Comparison of ENCODE assay signal across 8 cellular contexts in genomic region chr12:119682635-119683340, GRCh38. TPM values are rescaled to one million over a fixed set of nuclear protein-coding genes. Genes with fewer than 3 reads are reported as not detected.
DNase-seq lines count a peak whose midpoint lies in the region; ATAC-seq, FAIRE-seq and TF ChIP-seq lines count a peak whose summit lies in the region.

No MANE protein-coding gene starts in this region.

- H3K27ac Mint-ChIP-seq in activated CD8-positive, alpha-beta T cell treated with anti-CD3 and anti-CD28 coated beads, Interleukin-2, amount 10 ng/mL, durations not matched to agents 7 days and 5 days = peak overlapping the region; percentile 77

- peaks cover 59% of the 10 kb centered on the region for H3K36me3 ChIP-seq in neutrophil

- TF ChIP-seq CTCF in neutrophil (IDR thresholded peaks at IDR 0.05) (no peak), omental fat pad (IDR thresholded peaks at IDR 0.05) (no peak)

- DNase-seq in GM18507 (ENCODE audit: extremely low spot score, insufficient read length, low read depth) (no peak), hippocampal formation (lab: John Stamatoyannopoulos, UW) (no peak), GM19240 (ENCODE audit: insufficient read length, low spot score) (no peak), omental fat pad (ENCODE audit: low spot score) (no peak)
- DNase-seq in activated CD8-positive, alpha-beta T cell treated with anti-CD3 and anti-CD28 coated beads, Interleukin-2, amount 10 ng/mL, durations not matched to agents 7 days and 5 days = no peak

- H3K4me1 Mint-ChIP-seq in activated CD8-positive, alpha-beta T cell treated with anti-CD3 and anti-CD28 coated beads, Interleukin-2, amount 10 ng/mL, durations not matched to agents 7 days and 5 days (ENCODE audit: low read depth) = peaks cover 17% of the 10 kb centered on the region

- H3K27ac ChIP-seq in neutrophil = peak overlapping the region; percentile 76

- no peak overlapping the region for H3K4me3 Mint-ChIP-seq in activated CD8-positive, alpha-beta T cell treated with anti-CD3 and anti-CD28 coated beads, Interleukin-2, amount 10 ng/mL, durations not matched to agents 7 days and 5 days

- CTCF ChIA-PET in activated CD8-positive, alpha-beta T cell treated with anti-CD3 and anti-CD28 coated beads, Interleukin-2, amount 10 ng/mL, durations not matched to agents 7 days and 5 days (lab: Charles Lee) = interaction anchor here (0.7 to 3.5 kb wide), 4 partner anchors 11 to 97 kb away, joined by 3 to 23 read pairs (median 4); partner anchors contain the start of gene PRKAB1

- POLR2A ChIA-PET in activated CD8-positive, alpha-beta T cell treated with anti-CD3 and anti-CD28 coated beads, Interleukin-2, amount 10 ng/mL, durations not matched to agents 7 days and 5 days (lab: Charles Lee) = interaction anchor here (2.2 kb wide), 1 partner anchor 15 kb away, joined by 9 read pairs; the partner anchor contains the start of gene PRKAB1

- peak; percentile 48 for FAIRE-seq in GM18507 (lab: Jason Lieb, UNC)

- no peak overlapping the region for H3K4me3 ChIP-seq in neutrophil (ENCODE audit: low read depth in 1 of 2, low read length in 1 of 2)

- no peaks in the 10 kb centered on the region for H3K9me3 ChIP-seq in neutrophil

- H3K9me3 Mint-ChIP-seq in activated CD8-positive, alpha-beta T cell treated with anti-CD3 and anti-CD28 coated beads, Interleukin-2, amount 10 ng/mL, durations not matched to agents 7 days and 5 days (ENCODE audit: insufficient read depth) = no peaks in the 10 kb centered on the region

- no peaks in the 10 kb centered on the region for H3K27me3 Mint-ChIP-seq in activated CD8-positive, alpha-beta T cell treated with anti-CD3 and anti-CD28 coated beads, Interleukin-2, amount 10 ng/mL, durations not matched to agents 7 days and 5 days (ENCODE audit: low read depth)

- ATAC-seq in HG03432 (IDR thresholded peaks at IDR 0.05; ENCODE audit: unreplicated experiment) (peak; percentile 50), GM19467 (IDR thresholded peaks at IDR 0.05; ENCODE audit: unreplicated experiment) (no peak), omental fat pad (ENCODE audit: low FRiP score) (no peak)
- ATAC-seq in activated CD8-positive, alpha-beta T cell treated with anti-CD3 and anti-CD28 coated beads, Interleukin-2, amount 10 ng/mL, durations not matched to agents 7 days and 5 days = peak; percentile 36

- peaks cover 73% of the 10 kb centered on the region for H3K36me3 Mint-ChIP-seq in activated CD8-positive, alpha-beta T cell treated with anti-CD3 and anti-CD28 coated beads, Interleukin-2, amount 10 ng/mL, durations not matched to agents 7 days and 5 days (ENCODE audit: low read depth)

- H3K27me3 ChIP-seq in neutrophil = no peaks in the 10 kb centered on the region

- peaks cover 12% of the 10 kb centered on the region in 2 experiments for H3K4me1 ChIP-seq in neutrophil (ENCODE audit: control insufficient read depth in 1 of 2, insufficient read depth in 1 of 2, low read depth in 1 of 2, low read length in 1 of 2)

RNA-seq across cellular contexts. Expression of gene PRKAB1, which starts 14.9 kb away (rescaled TPM):
- total RNA-seq in activated CD8-positive, alpha-beta T cell treated with anti-CD3 and anti-CD28 coated beads, Interleukin-2, amount 10 ng/mL, durations not matched to agents 7 days and 5 days = 10 to 100 TPM; 31.7 to 33.1 TPM
- total RNA-seq in omental fat pad = 10 to 100 TPM; 12.2 to 25.9 (median 20.5) TPM

Comparison
In these comparisons a context has a peak if more than half of its experiments do, and no peak if none do; other contexts are left out.
1. ATAC-seq: peak in HG03432 (single experiment) and activated CD8-positive, alpha-beta T cell treated with anti-CD3 and anti-CD28 coated beads, Interleukin-2, amount 10 ng/mL, durations not matched to agents 7 days and 5 days (single experiment); none in GM19467 (single experiment) and omental fat pad (single experiment).